ENCODE assay signal across 8 cellular contexts in the genomic region with DNA sequence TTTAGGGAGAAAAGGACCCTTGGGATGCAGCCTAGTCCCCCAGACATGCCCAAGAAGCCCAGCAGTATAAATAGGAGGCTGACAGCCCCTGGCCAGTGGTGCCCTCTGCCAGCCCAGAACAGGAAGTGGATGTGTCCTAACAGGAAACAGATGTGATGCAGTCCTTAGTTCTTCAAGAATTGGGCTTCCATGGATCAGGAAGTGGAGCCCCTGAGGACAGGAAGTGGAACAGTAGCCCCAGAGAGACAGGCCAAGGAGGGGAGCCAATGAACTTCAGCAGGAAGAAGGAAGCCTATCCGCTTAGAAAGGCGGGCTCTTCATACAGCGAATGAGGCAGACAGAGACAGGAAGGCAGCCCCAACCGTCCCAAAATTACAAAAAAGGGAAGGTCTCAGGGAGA. TPM values are rescaled to one million over a fixed set of nuclear protein-coding genes. Genes with fewer than 3 reads are reported as not detected.
A peak's percentile ranks its signal among the peaks of the same experiment; 100 is the strongest.
DNase-seq lines count a peak whose midpoint lies in the region; ATAC-seq lines count a peak whose summit lies in the region.

No MANE protein-coding gene starts in this region.

- H3K27ac Mint-ChIP-seq in T-helper 2 cell treated with Interferon-gamma antibody and Interleukin-4, amounts not matched to agents 5 μg/mL and 100 μg/mL, for 36 hours: peak overlapping the region; percentile 99
- H3K27ac Mint-ChIP-seq in stimulated activated naive B cell treated with anti-CD40 and anti-IgM and Interleukin-4, amounts not matched to agents 10 μg/mL and 1 μg/mL and 100 μg/mL, for 72 hours: peak overlapping the region; percentile 92

- H3K9me3 Mint-ChIP-seq in T-helper 2 cell treated with Interferon-gamma antibody and Interleukin-4, amounts not matched to agents 5 μg/mL and 100 μg/mL, for 36 hours: peaks cover 4% of the 10 kb centered on the region
- peaks cover 4 to 8% of the 10 kb centered on the region in 2 donors for H3K9me3 Mint-ChIP-seq in stimulated activated naive B cell treated with anti-CD40 and anti-IgM and Interleukin-4, amounts not matched to agents 10 μg/mL and 1 μg/mL and 100 μg/mL, for 72 hours

- peak in 1 of 2 donors; percentile 11 for ATAC-seq in stimulated activated naive B cell treated with anti-CD40 and anti-IgM and Interleukin-4, amounts not matched to agents 10 μg/mL and 1 μg/mL and 100 μg/mL, for 72 hours (replicated peaks)
- ATAC-seq in GM21528 (IDR thresholded peaks at IDR 0.05; ENCODE audit: low FRiP score, unreplicated experiment) (no peak), HG02759 (IDR thresholded peaks at IDR 0.05; ENCODE audit: unreplicated experiment) (no peak)

- peak overlapping the region; percentile 99 for H3K4me3 Mint-ChIP-seq in T-helper 2 cell treated with Interferon-gamma antibody and Interleukin-4, amounts not matched to agents 5 μg/mL and 100 μg/mL, for 36 hours
- H3K4me3 Mint-ChIP-seq in stimulated activated naive B cell treated with anti-CD40 and anti-IgM and Interleukin-4, amounts not matched to agents 10 μg/mL and 1 μg/mL and 100 μg/mL, for 72 hours: peak overlapping the region; percentile 9 to 30

- DNase-seq in HT1080 (ENCODE audit: low read depth) (peak; percentile 46), globus pallidus (ENCODE audit: low spot score) (peak; percentile 49), NCI-H748 treated with DMSO at 0.1 percent for 48 hours (lab: John Stamatoyannopoulos, UW) (no peak)
- DNase-seq in T-helper 2 cell treated with Interferon-gamma antibody and Interleukin-4, amounts not matched to agents 5 μg/mL and 100 μg/mL, for 36 hours (ENCODE audit: low spot score): no peak
- DNase-seq in stimulated activated naive B cell treated with anti-CD40 and anti-IgM and Interleukin-4, amounts not matched to agents 10 μg/mL and 1 μg/mL and 100 μg/mL, for 72 hours: no peak
- DNase-seq in stimulated activated CD4-positive, alpha-beta T cell treated with anti-CD3 and anti-CD28 coated beads, Interleukin-2, amount 100 ng/mL, for 48 hours: no peak

- no peaks in the 10 kb centered on the region for H3K27me3 Mint-ChIP-seq in T-helper 2 cell treated with Interferon-gamma antibody and Interleukin-4, amounts not matched to agents 5 μg/mL and 100 μg/mL, for 36 hours (ENCODE audit: low read depth)
- H3K27me3 Mint-ChIP-seq in stimulated activated naive B cell treated with anti-CD40 and anti-IgM and Interleukin-4, amounts not matched to agents 10 μg/mL and 1 μg/mL and 100 μg/mL, for 72 hours: no peaks in the 10 kb centered on the region

- peaks cover 8% of the 10 kb centered on the region for H3K36me3 Mint-ChIP-seq in T-helper 2 cell treated with Interferon-gamma antibody and Interleukin-4, amounts not matched to agents 5 μg/mL and 100 μg/mL, for 36 hours (ENCODE audit: low read depth)
- H3K36me3 Mint-ChIP-seq in stimulated activated naive B cell treated with anti-CD40 and anti-IgM and Interleukin-4, amounts not matched to agents 10 μg/mL and 1 μg/mL and 100 μg/mL, for 72 hours: peaks cover 4% of the 10 kb centered on the region in 2 donors

- peaks cover 32% of the 10 kb centered on the region for H3K4me1 Mint-ChIP-seq in T-helper 2 cell treated with Interferon-gamma antibody and Interleukin-4, amounts not matched to agents 5 μg/mL and 100 μg/mL, for 36 hours (ENCODE audit: low read depth)
- H3K4me1 Mint-ChIP-seq in stimulated activated naive B cell treated with anti-CD40 and anti-IgM and Interleukin-4, amounts not matched to agents 10 μg/mL and 1 μg/mL and 100 μg/mL, for 72 hours: peaks cover 16 to 30% of the 10 kb centered on the region in 2 donors

RNA-seq across cellular contexts. Expression of gene CTF1, which starts 7.2 kb away (rescaled TPM):
- not detected in 2 replicates for total RNA-seq in HT1080 (2014; rRNA removed; shearing (Covaris generic))
- polyA plus RNA-seq in HT1080 (2015; cell fraction: cytosol; rRNA removed): 0.17 TPM in 1 of 2 replicates, not detected in the other
- 0.12 TPM in 1 of 2 replicates, not detected in the other for polyA plus RNA-seq in HT1080 (2015; cell fraction: nucleus; rRNA removed)

RNA-seq across cellular contexts. Expression of gene BCL7C, which starts 9.7 kb away (rescaled TPM):
- total RNA-seq in HT1080 (2014; rRNA removed; shearing (Covaris generic)): 42.5 and 56.2 TPM in 2 replicates
- polyA plus RNA-seq in HT1080 (2015; cell fraction: cytosol; rRNA removed): 29.5 and 37.5 TPM in 2 replicates
- polyA plus RNA-seq in HT1080 (2015; cell fraction: nucleus; rRNA removed): 9.4 and 9.6 TPM in 2 replicates

RNA-seq across cellular contexts. Expression of gene FBXL19, which starts 19.8 kb away (rescaled TPM):
- 61.1 and 70.8 TPM in 2 replicates for total RNA-seq in HT1080 (2014; rRNA removed; shearing (Covaris generic))
- 26.0 and 28.2 TPM in 2 replicates for polyA plus RNA-seq in HT1080 (2015; cell fraction: cytosol; rRNA removed)
- 46.5 and 49.4 TPM in 2 replicates for polyA plus RNA-seq in HT1080 (2015; cell fraction: nucleus; rRNA removed)

RNA-seq across cellular contexts. Expression of gene ORAI3, which starts 45.3 kb away (rescaled TPM):
- total RNA-seq in HT1080 (2014; rRNA removed; shearing (Covaris generic)): 9.4 and 10.5 TPM in 2 replicates
- 35.6 and 40.4 TPM in 2 replicates for polyA plus RNA-seq in HT1080 (2015; cell fraction: cytosol; rRNA removed)
- polyA plus RNA-seq in HT1080 (2015; cell fraction: nucleus; rRNA removed): 33.7 TPM in 2 replicates

RNA-seq across cellular contexts. Expression of gene SETD1A, which starts 54.0 kb away (rescaled TPM):
- 3.1 and 5.3 TPM in 2 replicates for total RNA-seq in HT1080 (2014; rRNA removed; shearing (Covaris generic))
- polyA plus RNA-seq in HT1080 (2015; cell fraction: cytosol; rRNA removed): 11.8 and 13.1 TPM in 2 replicates
- 20.6 and 26.3 TPM in 2 replicates for polyA plus RNA-seq in HT1080 (2015; cell fraction: nucleus; rRNA removed)

Comparison
In these comparisons a context has a peak if more than half of its experiments do, and no peak if none do; other contexts are left out.
1. DNase-seq: peak in HT1080 (single experiment) and globus pallidus (single experiment); none in T-helper 2 cell treated with Interferon-gamma antibody and Interleukin-4, amounts not matched to agents 5 μg/mL and 100 μg/mL, for 36 hours (single experiment), stimulated activated naive B cell treated with anti-CD40 and anti-IgM and Interleukin-4, amounts not matched to agents 10 μg/mL and 1 μg/mL and 100 μg/mL, for 72 hours (single experiment), NCI-H748 treated with DMSO at 0.1 percent for 48 hours (single experiment) and stimulated activated CD4-positive, alpha-beta T cell treated with anti-CD3 and anti-CD28 coated beads, Interleukin-2, amount 100 ng/mL, for 48 hours (0 of 2).